In the genomic region with DNA sequence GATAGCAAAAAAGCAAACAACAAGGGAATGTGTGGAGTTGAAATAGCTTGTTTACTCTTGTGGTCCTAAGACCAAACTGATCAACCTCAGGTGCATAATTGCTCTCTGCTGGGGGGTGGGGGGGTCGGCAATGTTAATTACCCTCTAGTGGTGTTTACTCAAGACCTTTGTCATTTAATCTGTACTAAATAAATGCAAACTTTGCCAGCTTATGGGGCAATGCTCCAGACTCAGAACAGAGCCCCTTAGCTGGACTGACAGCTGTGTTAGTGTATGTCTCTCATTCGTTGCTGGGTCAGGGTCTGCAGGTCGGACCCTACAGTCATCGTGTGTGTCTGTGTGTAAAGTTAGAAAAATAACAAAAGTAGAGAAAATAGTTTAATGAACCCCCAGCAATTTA, we compare ENCODE assay signal across 8 cellular contexts. TPM values are rescaled to one million over a fixed set of nuclear protein-coding genes. Genes with fewer than 3 reads are reported as not detected.
"Had no signal": no experiment of that assay in that cellular context is flagged by ENCODE, and none has a peak within 500 bp of the region (broad histone marks: within the 10 kb centered on the region; RNA-seq: fewer than 3 reads in every experiment).

No MANE protein-coding gene starts in this region.

- H3K4me3 ChIP-seq: GM12878 had no signal

- ATAC-seq: GM12878 had no signal

- DNase-seq: GDM1, GF-D8 had no signal

- FAIRE-seq: G401.6, GM12878, GM12891, GM12892, GM18507, GM19239 had no signal

RNA-seq across cellular contexts. Expression of a gene that starts 7.2 kb away (rescaled TPM):
- total RNA-seq: GM12878 had no signal
- polyA plus RNA-seq: GM12878 had no signal
